ENCODE assay signal across 15 cellular contexts in genomic region chr1:208120426-208120790, GRCh38.
"Had no signal": no experiment of that assay in that cellular context is flagged by ENCODE, and none has a peak within 500 bp of the region (broad histone marks: within the 10 kb centered on the region; RNA-seq: fewer than 3 reads in every experiment).

No MANE protein-coding gene starts in this region.

- FAIRE-seq: kidney, TTC549 had no signal

- H3K4me3 ChIP-seq: colonic mucosa, psoas muscle, skin epidermis, transverse colon, vagina had no signal

- H3K27me3 ChIP-seq: colonic mucosa, foreskin keratinocyte, transverse colon, vagina had no signal

- H3K4me1 ChIP-seq: colonic mucosa, foreskin keratinocyte, vagina had no signal

- ATAC-seq: activated CD4-positive, alpha-beta T cell treated with anti-CD3 and anti-CD28 coated beads for 36 hours; foreskin keratinocyte had no signal

- H3K27ac ChIP-seq: colonic mucosa, foreskin keratinocyte, psoas muscle, skin epidermis, transverse colon, vagina had no signal

- DNase-seq: activated CD4-positive, alpha-beta T cell treated with anti-CD3 and anti-CD28 coated beads for 36 hours; activated CD4-positive, alpha-beta T cell treated with anti-CD3 and anti-CD28 coated beads, Interleukin-2, amount 50 U/mL, for 48 hours; activated naive CD8-positive, alpha-beta T cell treated with anti-CD3 and anti-CD28 coated beads for 36 hours; activated T-cell treated with anti-CD3 and anti-CD28 coated beads for 4 hours; foreskin keratinocyte; head of caudate nucleus; kidney; midbrain; psoas muscle; right cardiac atrium had no signal

- H3K36me3 ChIP-seq: colonic mucosa, transverse colon, vagina had no signal

- H3K9me3 ChIP-seq: colonic mucosa, psoas muscle, transverse colon, vagina had no signal
